In genomic region chr17:22703786-22704441, GRCh38 we compare ENCODE assay signal across 19 cellular contexts.
DNase-seq lines count a peak whose midpoint lies in the region; ATAC-seq and TF ChIP-seq lines count a peak whose summit lies in the region.
"Had no signal": no experiment of that assay in that cellular context is flagged by ENCODE, and none has a peak within 500 bp of the region (broad histone marks: within the 10 kb centered on the region; RNA-seq: fewer than 3 reads in every experiment).

No MANE protein-coding gene starts in this region.

- ATAC-seq in right cardiac atrium = no peak
- ATAC-seq: HCT116, psoas muscle had no signal

- peaks cover 57% of the 10 kb centered on the region for H3K9me3 Mint-ChIP-seq in mesothelial cell of epicardium

- no peaks in the 10 kb centered on the region for H3K4me1 Mint-ChIP-seq in mesothelial cell of epicardium

- in situ Hi-C loops in GM13977 (cut with MboI; ENCODE audit: low pct_unique_long_range_greater_than_20kb, low sequenced_read_pairs, unreplicated experiment) = no loop called here

- no peak overlapping the region for H3K27ac ChIP-seq in right cardiac atrium (ENCODE audit: low read length)
- H3K27ac ChIP-seq: psoas muscle, suprapubic skin had no signal

- intact Hi-C loops in right cardiac atrium (cut with DNase I) = no loop called here

- H3K36me3 Mint-ChIP-seq in mesothelial cell of epicardium = peaks cover 4% of the 10 kb centered on the region

- DNase-seq in COLO829 (ENCODE audit: low spot score) (peak; percentile 45), HFF-Myc (ENCODE audit: extremely low read depth, low read depth) (no peak), NT2/D1 (ENCODE audit: low read depth, low spot score) (no peak), iPS-NIHi11 (ENCODE audit: low spot score) (peak; percentile 11), GM13977 (ENCODE audit: low spot score) (no peak), mesothelial cell of epicardium (ENCODE audit: low spot score in 2 of 2, unreplicated experiment in 2 of 2) (no peak), right cardiac atrium (no peak)
- DNase-seq: activated CD4-positive, CD25-positive, alpha-beta regulatory T cell; BE2C; central memory CD4-positive, alpha-beta T cell; effector CD4-positive, alpha-beta T cell; kidney glomerular epithelial cell; midbrain; NCI-H1048; NCI-H2171 treated with DMSO at 0.1 percent for 48 hours; psoas muscle had no signal

- H3K4me3 ChIP-seq in HFF-Myc (replicated peaks; ENCODE audit: low read depth, low read length) (no peak overlapping the region), NT2/D1 (ENCODE audit: insufficient read length, low read depth) (peak overlapping the region; percentile 58), right cardiac atrium (ENCODE audit: low read length) (no peak overlapping the region)
- H3K4me3 ChIP-seq: psoas muscle, suprapubic skin had no signal

- H3K4me1 ChIP-seq in NT2/D1 (ENCODE audit: insufficient read depth, insufficient read length) (no peaks in the 10 kb centered on the region), right cardiac atrium (ENCODE audit: control insufficient read depth, insufficient read depth, low read length) (no peaks in the 10 kb centered on the region)
- H3K4me1 ChIP-seq: BE2C, psoas muscle, suprapubic skin had no signal

- no peaks in the 10 kb centered on the region for H3K36me3 ChIP-seq in NT2/D1 (ENCODE audit: insufficient read depth, insufficient read length, low read length)
- H3K36me3 ChIP-seq: BE2C, suprapubic skin had no signal

- WGBS in right cardiac atrium = 59% methylated on average over 31 of the region's 31 CpGs

- no peaks in the 10 kb centered on the region for H3K9me3 ChIP-seq in NT2/D1 (ENCODE audit: insufficient read depth, low read length)
- H3K9me3 ChIP-seq in right cardiac atrium (ENCODE audit: control insufficient read depth, low read length) = no peaks in the 10 kb centered on the region
- H3K9me3 ChIP-seq: BE2C, psoas muscle had no signal

- H3K9ac ChIP-seq in NT2/D1 (ENCODE audit: insufficient read length, low read depth) = no peak overlapping the region

- H3K4me3 Mint-ChIP-seq in mesothelial cell of epicardium = no peak overlapping the region
- H3K4me3 Mint-ChIP-seq: T-helper 1 cell treated with Interleukin-12 subunit alpha and Interleukin-12 subunit beta and Interleukin-4 antibody, amounts not matched to agents 30 μg/mL and 1 μg/mL, for 36 hours had no signal

- TF ChIP-seq CTCF in HFF-Myc (IDR thresholded peaks at IDR 0.05; ENCODE audit: low read depth, low read length, missing control alignments) = peak; percentile 26
- no peak for TF ChIP-seq CTCF in GM13977 (IDR thresholded peaks at IDR 0.05; ENCODE audit: extremely low read depth, insufficient read depth, missing control alignments)
- no peak for TF ChIP-seq CTCF in mesothelial cell of epicardium (IDR thresholded peaks at IDR 0.05; ENCODE audit: unreplicated experiment)

- H3K27me3 ChIP-seq in NT2/D1 (ENCODE audit: insufficient read depth, insufficient read length) (no peaks in the 10 kb centered on the region), right cardiac atrium (ENCODE audit: control insufficient read depth, insufficient read depth) (no peaks in the 10 kb centered on the region)
- H3K27me3 ChIP-seq: BE2C, suprapubic skin had no signal

- no peak overlapping the region for H3K27ac Mint-ChIP-seq in mesothelial cell of epicardium
- H3K27ac Mint-ChIP-seq: T-helper 1 cell treated with Interleukin-12 subunit alpha and Interleukin-12 subunit beta and Interleukin-4 antibody, amounts not matched to agents 30 μg/mL and 1 μg/mL, for 36 hours had no signal

- no peaks in the 10 kb centered on the region for H3K27me3 Mint-ChIP-seq in mesothelial cell of epicardium (ENCODE audit: low read depth)

Comparison
In these comparisons a context has a peak if more than half of its experiments do, and no peak if none do; other contexts are left out.
1. DNase-seq: peak in COLO829 (single experiment) and iPS-NIHi11 (single experiment); none in HFF-Myc (single experiment), NT2/D1 (single experiment), GM13977 (single experiment), mesothelial cell of epicardium (0 of 2) and right cardiac atrium (0 of 3).